15 cellular contexts compared by ENCODE assay signal in genomic region chr6:108596947-108597346, GRCh38. TPM values are rescaled to one million over a fixed set of nuclear protein-coding genes. Genes with fewer than 3 reads are reported as not detected.
DNase-seq lines count a peak whose midpoint lies in the region; ATAC-seq, FAIRE-seq and TF ChIP-seq lines count a peak whose summit lies in the region.
"Had no signal": no experiment of that assay in that cellular context is flagged by ENCODE, and none has a peak within 500 bp of the region (broad histone marks: within the 10 kb centered on the region; RNA-seq: fewer than 3 reads in every experiment).

No MANE protein-coding gene starts in this region.

- SMC1A ChIA-PET in GM12878 (lab: Charles Lee; ENCODE audit: uncharacterized antibody, unreplicated experiment): interaction anchor here (0.8 to 3.9 kb wide), 12 partner anchors 8 to 286 kb away, joined by 3 to 26 read pairs (median 4); no protein-coding TSS in a partner anchor

- no peaks in the 10 kb centered on the region for H3K36me3 ChIP-seq in heart right ventricle
- no peaks in the 10 kb centered on the region for H3K36me3 ChIP-seq in GM12878 (ENCODE audit: control insufficient read depth in 2 of 2, insufficient read depth in 2 of 2, low read length in 1 of 2)
- H3K36me3 ChIP-seq in mucosa of descending colon (ENCODE audit: low read depth): no peaks in the 10 kb centered on the region
- H3K36me3 ChIP-seq in uterus: no peaks in the 10 kb centered on the region
- H3K36me3 ChIP-seq: sigmoid colon had no signal

- no peak for FAIRE-seq in GM12878 (lab: Jason Lieb, UNC)
- FAIRE-seq: A549 had no signal

- CTCF ChIA-PET in GM12878 (lab: Yijun Ruan, JAX): interaction anchor here (0.8 to 2.7 kb wide), 7 partner anchors 11 to 55 kb away, joined by 3 to 10 read pairs (median 4); no protein-coding TSS in a partner anchor

- TF ChIP-seq RAD21 in GM12878 (IDR thresholded peaks at IDR 0.05; ENCODE audit: insufficient read depth, low read depth, low read length): no peak

- 0 out of 2 replicates have a peak overlapping the region, but pooled peaks have one; percentile 26 for H3K4me2 ChIP-seq in GM12878 (ENCODE audit: control insufficient read depth, insufficient read depth)
- H3K4me2 ChIP-seq: A549 had no signal

- H3K9ac ChIP-seq in GM12878 (ENCODE audit: control insufficient read depth, insufficient read depth, low read length): 0 out of 2 replicates have a peak overlapping the region, but pooled peaks have one; percentile 33

- in situ Hi-C loops in GM12878 (cut with MboI): no loop called here

- H3K4me1 ChIP-seq in heart right ventricle: peaks cover 38 to 87% (median 79%) of the 10 kb centered on the region in 9 donors
- H3K4me1 ChIP-seq in GM12878 (ENCODE audit: control insufficient read depth, insufficient read depth, low read length): peaks cover 39% of the 10 kb centered on the region
- H3K4me1 ChIP-seq in mucosa of descending colon (ENCODE audit: low read depth): peaks cover 21% of the 10 kb centered on the region
- H3K4me1 ChIP-seq in uterus: peaks cover 15 to 19% of the 10 kb centered on the region in 2 donors
- H3K4me1 ChIP-seq: Caco-2 had no signal

- TF ChIP-seq CTCF in heart right ventricle (IDR thresholded peaks at IDR 0.05): no peak
- TF ChIP-seq CTCF in GM12878 (IDR thresholded peaks at IDR 0.05 in 2 of 3, conservative IDR thresholded peaks at IDR 0.05 in 1 of 3; ENCODE audit: control insufficient read depth in 2 of 3, extremely low read depth in 1 of 3, insufficient read depth in 1 of 3, low read depth in 3 of 3, low read length in 3 of 3): no peak
- TF ChIP-seq CTCF in mucosa of descending colon (IDR thresholded peaks at IDR 0.05): no peak
- TF ChIP-seq CTCF in uterus (IDR thresholded peaks at IDR 0.05): no peak

- no TSS peak for BruUV-seq in GM12878 (replicated peaks; lab: Mats Ljungman, UMichigan)

- TF ChIP-seq POLR2A in GM12878 (IDR thresholded peaks at IDR 0.05; ENCODE audit: low read depth, low read length): no peak
- TF ChIP-seq POLR2A in uterus (IDR thresholded peaks at IDR 0.05): no peak

- DNase-seq in heart right ventricle (no peak), cardiac septum (ENCODE audit: low spot score) (no peak), GM12878 (ENCODE audit: low read depth, low spot score) (no peak), mucosa of descending colon (no peak), uterus (no peak), NCI-H82 treated with DMSO at 0.1 percent for 48 hours (lab: John Stamatoyannopoulos, UW; ENCODE audit: unreplicated experiment) (no peak), anterior cingulate cortex (lab: John Stamatoyannopoulos, UW) (no peak)
- DNase-seq: activated gamma-delta T cell; Caco-2; effector memory CD4-positive, alpha-beta T cell; naive B cell had no signal

- H3K4me3 ChIP-seq in heart right ventricle (no peak overlapping the region), GM12878 (peak overlapping the region; percentile 11; the same call in 1 of the 2 replicates), mucosa of descending colon (no peak overlapping the region), uterus (no peak overlapping the region)
- H3K4me3 ChIP-seq: A549, sigmoid colon had no signal

- ATAC-seq in heart right ventricle (peak in 4 of 8 donors; percentile 28 to 31 (median 30)), GM12878 (peak; percentile 48), mucosa of descending colon (peak; percentile 18), GM21717 (IDR thresholded peaks at IDR 0.05; ENCODE audit: unreplicated experiment) (no peak)
- ATAC-seq: A549 had no signal

- peaks cover 55% of the 10 kb centered on the region for H3K79me2 ChIP-seq in GM12878 (ENCODE audit: control insufficient read depth, insufficient read depth, low read length)

- POLR2A ChIA-PET in GM12878 (lab: Charles Lee): interaction anchor here (1.5 to 2.3 kb wide), 3 partner anchors 8 to 30 kb away, joined by 5 to 13 read pairs (median 6); no protein-coding TSS in a partner anchor

- H4K20me1 ChIP-seq in GM12878 (ENCODE audit: control insufficient read depth, insufficient read depth): no peaks in the 10 kb centered on the region

- H3K27me3 ChIP-seq in heart right ventricle (no peaks in the 10 kb centered on the region), GM12878 (replicated peaks in 1 of 2; ENCODE audit: control insufficient read depth in 2 of 2, insufficient read depth in 2 of 2, low read length in 1 of 2) (no peaks in the 10 kb centered on the region), uterus (no peaks in the 10 kb centered on the region)
- H3K27me3 ChIP-seq: sigmoid colon had no signal

- RAD21 ChIA-PET in GM12878 (lab: Charles Lee; ENCODE audit: unreplicated experiment): interaction anchor here (0.6 to 2.3 kb wide), 3 partner anchors 27 to 794 kb away, joined by 3 to 25 read pairs (median 3); no protein-coding TSS in a partner anchor

- intact Hi-C loops in heart right ventricle (cut with DNase I) (no loop called here), cardiac septum (cut with DNase I) (no loop called here), GM12878 (cut with micrococcal nuclease; ENCODE audit: unreplicated experiment) (no loop called here), mucosa of descending colon (cut with DNase I, micrococcal nuclease) (no loop called here), uterus (cut with DNase I; ENCODE audit: low total_unique reads) (no loop called here)

- H2AFZ ChIP-seq in GM12878 (ENCODE audit: control insufficient read depth, low read depth, low read length): no peak overlapping the region

- H3K27ac ChIP-seq in heart right ventricle (peak overlapping the region in 9 of 10 donors; percentile 0 to 73 (median 47)), GM12878 (ENCODE audit: control insufficient read depth, insufficient read depth) (peak overlapping the region; percentile 95), uterus (peak overlapping the region; percentile 68 to 78)
- H3K27ac ChIP-seq: A549, RWPE1 had no signal

- H3K9me3 ChIP-seq in heart right ventricle (no peaks in the 10 kb centered on the region), GM12878 (replicated peaks; ENCODE audit: control insufficient read depth, insufficient read depth, low read length) (no peaks in the 10 kb centered on the region), mucosa of descending colon (no peaks in the 10 kb centered on the region), uterus (no peaks in the 10 kb centered on the region)
- H3K9me3 ChIP-seq: A549, Caco-2, sigmoid colon had no signal

- no peak for TF ChIP-seq EP300 in GM12878 (IDR thresholded peaks at IDR 0.05; ENCODE audit: borderline replicate concordance in 1 of 2, control insufficient read depth in 1 of 2, low read depth in 2 of 2, low read length in 2 of 2)

TF ChIP-seq in GM12878, 131 proteins besides CTCF, POLR2A, EP300 and RAD21:
- TF ChIP-seq HDAC2 (IDR thresholded peaks at IDR 0.05) (no peak), KAT2A (conservative IDR thresholded peaks at IDR 0.05; ENCODE audit: control insufficient read depth, low read depth, low read length) (no peak), POLR2AphosphoS5 (IDR thresholded peaks at IDR 0.05; ENCODE audit: low read length) (0 out of 2 replicates have a peak, but pooled peaks have one; percentile 58), SKIL (IDR thresholded peaks at IDR 0.05; ENCODE audit: low read depth, poor library complexity, severe bottlenecking) (no peak), POU2F2 (IDR thresholded peaks at IDR 0.05; ENCODE audit: borderline replicate concordance, low read depth, low read length) (no peak), SPI1 (IDR thresholded peaks at IDR 0.05; ENCODE audit: borderline replicate concordance, insufficient read depth, low read depth, low read length) (peak; percentile 78)
TF ChIP-seq in GM12878: peak in this region for 2.

RNA-seq across cellular contexts. Expression of gene FOXO3, which starts 36.2 kb away (rescaled TPM):
- total RNA-seq in heart right ventricle (10 to 100 TPM; 29.4 to 52.6 (median 37.7) TPM), cardiac septum (32.1 TPM), GM12878 (2014; rRNA removed) (1.4 and 1.7 TPM in 2 replicates), GM12878 (2014; rRNA removed; fragmentation: Illumina TruSeq; extraction: Trizol) (1.5 and 1.6 TPM in 2 replicates), GM12878 (2021) (2.8 and 3.6 TPM in 2 replicates), mucosa of descending colon (10 to 100 TPM; 52.4 to 60.4 (median 60.1) TPM), uterus (10 to 100 TPM; 52.3 to 71.2 (median 61.3) TPM)
- polyA plus RNA-seq in heart right ventricle (10 to 100 TPM; 16.8 to 19.3 TPM), GM12878 (2011; rRNA removed) (3.3 and 4.5 TPM in 2 replicates), GM12878 (2014; fragmentation: Illumina TruSeq; extraction: Trizol) (2.2 and 2.3 TPM in 2 replicates), GM12878 (2014; fragmentation: Nextera tagmentation; extraction: Ambion mirVana) (under 1 TPM; 0.82 to 0.84 TPM), GM12878 (2014; rRNA removed) (1.3 and 1.4 TPM in 2 replicates), GM12878 (2016; fragmentation: Nextera tagmentation; extraction: Ambion mirVana) (1 to 10 TPM; 1.7 to 2.5 TPM)
- total RNA-seq in GM12878 (2013; cell fraction: nucleolus; rRNA removed): 5.3 and 5.6 TPM in 2 replicates
- 3.4 TPM for polyA plus RNA-seq in GM12878 (2011; ENCODE audit: low read depth)
- polyA plus RNA-seq in GM12878 (2011; cell fraction: cytosol; rRNA removed): 4.3 and 4.6 TPM in 2 replicates
- 2.6 and 4.3 TPM in 2 replicates for polyA plus RNA-seq in GM12878 (2011; cell fraction: nucleus; rRNA removed)
- polyA plus RNA-seq in GM12878 (2012): 3.7 and 4.3 TPM in 2 replicates
- 21.5 and 25.2 TPM in 2 replicates for polyA minus RNA-seq in GM12878 (2011; rRNA and poly(A)+ RNA removed)
- 4.8 and 6.5 TPM in 2 replicates for polyA minus RNA-seq in GM12878 (2011; cell fraction: cytosol; rRNA and poly(A)+ RNA removed)
- 5.9 and 9.6 TPM in 2 replicates for polyA minus RNA-seq in GM12878 (2011; cell fraction: nucleus; rRNA and poly(A)+ RNA removed)
